In genomic region chr6:156794546-156794945, GRCh38 we compare ENCODE assay signal across 1 cellular context.
TF ChIP-seq lines count a peak whose summit lies in the region.

No MANE protein-coding gene starts in this region.

TF ChIP-seq in liver, 16 proteins besides CTCF, POLR2A, EP300 and RAD21 (continued from another document):
- TF ChIP-seq MAX (IDR thresholded peaks at IDR 0.05) (no peak), TAF1 (conservative IDR thresholded peaks at IDR 0.05) (no peak), JUND (IDR thresholded peaks at IDR 0.05) (no peak)
